Comparison of ENCODE assay signal across 16 cellular contexts in the genomic region with DNA sequence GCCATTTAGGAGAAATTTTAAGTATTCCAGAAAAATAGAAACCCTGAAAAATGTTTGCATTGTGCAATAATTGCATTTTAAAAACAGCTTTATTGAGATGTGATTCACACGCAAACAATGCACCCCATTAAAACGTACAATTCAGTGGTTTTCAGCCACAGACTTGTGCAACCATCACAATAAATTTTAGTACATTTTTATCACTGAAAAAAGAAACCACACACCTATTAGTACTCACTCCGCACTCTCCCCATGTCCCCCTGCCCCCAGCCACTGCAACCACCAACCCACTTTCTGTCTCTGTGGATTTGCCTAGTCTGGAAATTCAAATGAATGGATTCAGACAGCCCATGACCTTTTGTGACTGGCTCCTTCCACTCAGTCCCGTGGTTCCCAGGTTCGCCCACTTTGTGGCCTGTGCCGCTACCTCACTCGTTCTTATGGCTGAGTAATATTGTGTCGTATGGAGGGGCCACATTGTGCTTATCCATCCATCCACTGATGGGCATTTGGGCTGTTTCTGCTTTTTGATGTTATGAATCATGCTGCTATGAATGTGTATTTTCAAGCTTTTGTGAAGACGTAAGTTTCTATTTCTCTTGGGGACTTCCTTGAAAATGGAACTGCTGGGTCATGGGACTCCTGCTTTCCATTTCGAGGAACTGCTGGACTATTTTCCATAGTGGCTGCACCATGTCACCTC.
A peak's percentile ranks its signal among the peaks of the same experiment; 100 is the strongest.
DNase-seq lines count a peak whose midpoint lies in the region; ATAC-seq and TF ChIP-seq lines count a peak whose summit lies in the region.
"Had no signal": no experiment of that assay in that cellular context is flagged by ENCODE, and none has a peak within 500 bp of the region (broad histone marks: within the 10 kb centered on the region; RNA-seq: fewer than 3 reads in every experiment).

No MANE protein-coding gene starts in this region.

- H3K36me3 Mint-ChIP-seq in activated naive CD8-positive, alpha-beta T cell treated with anti-CD3 and anti-CD28 coated beads, Interleukin-2, amount 50 U/mL, for 24 hours (ENCODE audit: low read depth): no peaks in the 10 kb centered on the region
- H3K36me3 Mint-ChIP-seq in activated naive CD8-positive, alpha-beta T cell treated with anti-CD3 and anti-CD28 coated beads for 36 hours: no peaks in the 10 kb centered on the region
- no peaks in the 10 kb centered on the region for H3K36me3 Mint-ChIP-seq in effector memory CD8-positive, alpha-beta T cell (ENCODE audit: insufficient read depth)
- H3K36me3 Mint-ChIP-seq: activated CD8-positive, alpha-beta memory T cell treated with anti-CD3 and anti-CD28 coated beads, Interleukin-2, amount 10 ng/mL, durations not matched to agents 7 days and 5 days had no signal

- H3K4me3 ChIP-seq in fibroblast of the aortic adventitia (ENCODE audit: low read depth, low read length) (no peak overlapping the region), thoracic aorta (no peak overlapping the region)
- H3K4me3 ChIP-seq: vagina had no signal

- ATAC-seq in activated naive CD8-positive, alpha-beta T cell treated with anti-CD3 and anti-CD28 coated beads, Interleukin-2, amount 50 U/mL, for 24 hours: peak; percentile 67
- ATAC-seq in thoracic aorta (ENCODE audit: insufficient number of reproducible peaks, low FRiP score, low read depth) (peak; percentile 80), GM19324 (IDR thresholded peaks at IDR 0.05; ENCODE audit: low FRiP score, unreplicated experiment) (no peak)
- no peak for ATAC-seq in effector memory CD8-positive, alpha-beta T cell (replicated peaks)
- ATAC-seq: activated CD8-positive, alpha-beta memory T cell treated with anti-CD3 and anti-CD28 coated beads, Interleukin-2, amount 10 ng/mL, durations not matched to agents 7 days and 5 days; left lobe of liver; Right ventricle myocardium inferior had no signal

- no peak for TF ChIP-seq CTCF in RWPE1 (conservative IDR thresholded peaks at IDR 0.05; ENCODE audit: low read depth)
- no peak for TF ChIP-seq CTCF in fibroblast of the aortic adventitia (IDR thresholded peaks at IDR 0.05; ENCODE audit: insufficient read depth, low read length)
- no peak for TF ChIP-seq CTCF in thoracic aorta (IDR thresholded peaks at IDR 0.05)

- H3K27me3 ChIP-seq in thoracic aorta (replicated peaks; ENCODE audit: insufficient read depth): no peaks in the 10 kb centered on the region
- H3K27me3 ChIP-seq: vagina had no signal

- POLR2A ChIA-PET in RWPE1 (lab: Yijun Ruan, JAX; ENCODE audit: low non-redundant PET): no interaction called here

- no peaks in the 10 kb centered on the region for H3K9me3 ChIP-seq in thoracic aorta
- H3K9me3 ChIP-seq: vagina had no signal

- H3K27ac ChIP-seq in RWPE1 (peak overlapping the region; percentile 65), thoracic aorta (peak overlapping the region in 1 of 2 donors; percentile 49)
- H3K27ac ChIP-seq: HL-60, vagina had no signal

- no peaks in the 10 kb centered on the region for H3K36me3 ChIP-seq in thoracic aorta
- H3K36me3 ChIP-seq: vagina had no signal

- H3K4me3 Mint-ChIP-seq in activated naive CD8-positive, alpha-beta T cell treated with anti-CD3 and anti-CD28 coated beads, Interleukin-2, amount 50 U/mL, for 24 hours: no peak overlapping the region
- H3K4me3 Mint-ChIP-seq in activated naive CD8-positive, alpha-beta T cell treated with anti-CD3 and anti-CD28 coated beads for 36 hours: no peak overlapping the region
- no peak overlapping the region for H3K4me3 Mint-ChIP-seq in effector memory CD8-positive, alpha-beta T cell
- H3K4me3 Mint-ChIP-seq: activated CD8-positive, alpha-beta memory T cell treated with anti-CD3 and anti-CD28 coated beads, Interleukin-2, amount 10 ng/mL, durations not matched to agents 7 days and 5 days had no signal

- peaks cover 14 to 74% of the 10 kb centered on the region in 2 donors for H3K4me1 ChIP-seq in thoracic aorta (ENCODE audit: control insufficient read depth in 1 of 2, low read depth in 2 of 2)
- H3K4me1 ChIP-seq: vagina had no signal

- H3K9me3 Mint-ChIP-seq in activated naive CD8-positive, alpha-beta T cell treated with anti-CD3 and anti-CD28 coated beads, Interleukin-2, amount 50 U/mL, for 24 hours: no peaks in the 10 kb centered on the region
- no peaks in the 10 kb centered on the region for H3K9me3 Mint-ChIP-seq in activated naive CD8-positive, alpha-beta T cell treated with anti-CD3 and anti-CD28 coated beads for 36 hours
- H3K9me3 Mint-ChIP-seq in effector memory CD8-positive, alpha-beta T cell: no peaks in the 10 kb centered on the region

- peaks cover 12% of the 10 kb centered on the region for H3K27me3 Mint-ChIP-seq in activated naive CD8-positive, alpha-beta T cell treated with anti-CD3 and anti-CD28 coated beads, Interleukin-2, amount 50 U/mL, for 24 hours
- H3K27me3 Mint-ChIP-seq in activated naive CD8-positive, alpha-beta T cell treated with anti-CD3 and anti-CD28 coated beads for 36 hours: peaks cover 19% of the 10 kb centered on the region
- H3K27me3 Mint-ChIP-seq in effector memory CD8-positive, alpha-beta T cell: peaks cover 29 to 57% of the 10 kb centered on the region in 2 donors
- H3K27me3 Mint-ChIP-seq: activated CD8-positive, alpha-beta memory T cell treated with anti-CD3 and anti-CD28 coated beads, Interleukin-2, amount 10 ng/mL, durations not matched to agents 7 days and 5 days had no signal

- peak overlapping the region; percentile 39 for H3K27ac Mint-ChIP-seq in activated naive CD8-positive, alpha-beta T cell treated with anti-CD3 and anti-CD28 coated beads, Interleukin-2, amount 50 U/mL, for 24 hours
- H3K27ac Mint-ChIP-seq in activated naive CD8-positive, alpha-beta T cell treated with anti-CD3 and anti-CD28 coated beads for 36 hours: no peak overlapping the region
- no peak overlapping the region for H3K27ac Mint-ChIP-seq in effector memory CD8-positive, alpha-beta T cell
- H3K27ac Mint-ChIP-seq: activated CD8-positive, alpha-beta memory T cell treated with anti-CD3 and anti-CD28 coated beads, Interleukin-2, amount 10 ng/mL, durations not matched to agents 7 days and 5 days had no signal

- no peak for DNase-seq in activated naive CD8-positive, alpha-beta T cell treated with anti-CD3 and anti-CD28 coated beads, Interleukin-2, amount 50 U/mL, for 24 hours
- no peak for DNase-seq in activated naive CD8-positive, alpha-beta T cell treated with anti-CD3 and anti-CD28 coated beads for 36 hours
- peak; percentile 9 for DNase-seq in RWPE1 (ENCODE audit: low spot score)
- peak; percentile 77 for DNase-seq in fibroblast of the aortic adventitia (ENCODE audit: low read depth)
- DNase-seq in thoracic aorta (ENCODE audit: low spot score): no peak
- no peak for DNase-seq in HuH-7.5 (ENCODE audit: low spot score)
- no peak for DNase-seq in effector memory CD8-positive, alpha-beta T cell
- DNase-seq: activated CD8-positive, alpha-beta memory T cell treated with anti-CD3 and anti-CD28 coated beads, Interleukin-2, amount 10 ng/mL, durations not matched to agents 7 days and 5 days; AML-193; GF-D8; glutamatergic neuron had no signal

- H3K4me1 Mint-ChIP-seq in activated naive CD8-positive, alpha-beta T cell treated with anti-CD3 and anti-CD28 coated beads, Interleukin-2, amount 50 U/mL, for 24 hours: peaks cover 4% of the 10 kb centered on the region
- no peaks in the 10 kb centered on the region for H3K4me1 Mint-ChIP-seq in activated naive CD8-positive, alpha-beta T cell treated with anti-CD3 and anti-CD28 coated beads for 36 hours
- H3K4me1 Mint-ChIP-seq in effector memory CD8-positive, alpha-beta T cell (ENCODE audit: low read depth in 2 of 2): peaks cover 0 to 5% of the 10 kb centered on the region in 2 donors
- H3K4me1 Mint-ChIP-seq: activated CD8-positive, alpha-beta memory T cell treated with anti-CD3 and anti-CD28 coated beads, Interleukin-2, amount 10 ng/mL, durations not matched to agents 7 days and 5 days had no signal

- CTCF ChIA-PET in RWPE1 (lab: Yijun Ruan, JAX): no interaction called here

Comparison
In these comparisons a context has a peak if more than half of its experiments do, and no peak if none do; other contexts are left out.
1. ATAC-seq: peak in activated naive CD8-positive, alpha-beta T cell treated with anti-CD3 and anti-CD28 coated beads, Interleukin-2, amount 50 U/mL, for 24 hours (single experiment) and thoracic aorta (single experiment); none in GM19324 (single experiment) and effector memory CD8-positive, alpha-beta T cell (single experiment).
2. DNase-seq: peak in RWPE1 (single experiment) and fibroblast of the aortic adventitia (single experiment); none in activated naive CD8-positive, alpha-beta T cell treated with anti-CD3 and anti-CD28 coated beads, Interleukin-2, amount 50 U/mL, for 24 hours (single experiment), activated naive CD8-positive, alpha-beta T cell treated with anti-CD3 and anti-CD28 coated beads for 36 hours (single experiment), thoracic aorta (single experiment), HuH-7.5 (single experiment) and effector memory CD8-positive, alpha-beta T cell (0 of 3).